In the genomic region with DNA sequence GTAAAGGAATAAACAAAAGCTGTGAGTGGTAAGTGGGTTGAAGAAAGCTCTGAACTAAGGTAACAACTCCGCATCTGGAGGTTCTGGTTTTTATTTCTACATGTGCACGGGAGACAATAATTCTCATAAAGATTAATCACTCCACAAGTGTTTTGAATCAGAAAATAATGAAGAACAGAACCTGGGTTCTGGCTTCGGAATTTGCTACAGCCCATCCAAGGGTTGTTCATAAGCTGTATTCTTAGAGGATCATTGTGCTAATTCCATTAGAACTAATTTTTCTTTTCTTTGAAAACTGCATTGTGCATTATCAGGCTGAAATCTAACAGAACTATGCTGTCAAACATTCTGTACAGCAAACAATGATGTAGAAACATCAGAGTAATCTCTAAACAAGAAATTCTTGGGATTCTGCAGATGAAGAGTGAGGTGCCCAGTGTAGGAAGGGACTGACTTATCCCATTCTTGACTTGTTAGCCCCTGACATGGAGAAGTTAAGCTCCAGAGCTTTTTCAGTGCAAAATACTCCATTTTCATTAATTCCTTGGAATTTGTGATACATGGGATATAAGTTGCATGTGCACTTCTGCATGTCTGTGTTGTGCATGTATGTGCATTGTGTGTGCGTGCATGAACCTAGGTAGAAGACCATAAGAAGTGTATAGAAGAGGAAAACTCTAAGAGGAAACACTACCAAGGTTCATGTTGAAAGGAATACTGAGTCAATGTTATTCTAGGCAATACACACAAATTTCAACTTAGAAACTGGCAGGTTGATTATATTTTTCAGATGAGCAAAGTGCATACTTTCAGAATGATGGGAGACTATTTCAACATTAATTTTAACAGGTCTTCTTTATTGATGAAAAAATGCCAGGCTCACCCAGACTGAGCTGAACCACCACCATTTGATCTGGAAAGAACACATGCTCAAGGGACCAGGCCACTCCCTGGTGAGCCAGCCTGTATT, we compare ENCODE assay signal across 1 cellular context.
TF ChIP-seq lines count a peak whose summit lies in the region.

No MANE protein-coding gene starts in this region.

TF ChIP-seq in SK-N-SH, 30 proteins besides CTCF, POLR2A, EP300 and RAD21:
- 0 out of 2 replicates have a peak, but pooled peaks have one; percentile 32 for TF ChIP-seq POLR2AphosphoS5 (IDR thresholded peaks at IDR 0.05; ENCODE audit: low read depth, low read length)
- TF ChIP-seq TCF12 (IDR thresholded peaks at IDR 0.05): peak; percentile 79
- TF ChIP-seq, protein P1, sequence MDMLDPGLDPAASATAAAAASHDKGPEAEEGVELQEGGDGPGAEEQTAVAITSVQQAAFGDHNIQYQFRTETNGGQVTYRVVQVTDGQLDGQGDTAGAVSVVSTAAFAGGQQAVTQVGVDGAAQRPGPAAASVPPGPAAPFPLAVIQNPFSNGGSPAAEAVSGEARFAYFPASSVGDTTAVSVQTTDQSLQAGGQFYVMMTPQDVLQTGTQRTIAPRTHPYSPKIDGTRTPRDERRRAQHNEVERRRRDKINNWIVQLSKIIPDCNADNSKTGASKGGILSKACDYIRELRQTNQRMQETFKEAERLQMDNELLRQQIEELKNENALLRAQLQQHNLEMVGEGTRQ (IDR thresholded peaks at IDR 0.05; ENCODE audit: borderline replicate concordance, low read depth, low read length): no peak
- TF ChIP-seq, protein P2, sequence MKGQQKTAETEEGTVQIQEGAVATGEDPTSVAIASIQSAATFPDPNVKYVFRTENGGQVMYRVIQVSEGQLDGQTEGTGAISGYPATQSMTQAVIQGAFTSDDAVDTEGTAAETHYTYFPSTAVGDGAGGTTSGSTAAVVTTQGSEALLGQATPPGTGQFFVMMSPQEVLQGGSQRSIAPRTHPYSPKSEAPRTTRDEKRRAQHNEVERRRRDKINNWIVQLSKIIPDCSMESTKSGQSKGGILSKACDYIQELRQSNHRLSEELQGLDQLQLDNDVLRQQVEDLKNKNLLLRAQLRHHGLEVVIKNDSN (IDR thresholded peaks at IDR 0.05; ENCODE audit: borderline replicate concordance, low read depth): no peak
